ENCODE assay signal across 8 cellular contexts in the genomic region with DNA sequence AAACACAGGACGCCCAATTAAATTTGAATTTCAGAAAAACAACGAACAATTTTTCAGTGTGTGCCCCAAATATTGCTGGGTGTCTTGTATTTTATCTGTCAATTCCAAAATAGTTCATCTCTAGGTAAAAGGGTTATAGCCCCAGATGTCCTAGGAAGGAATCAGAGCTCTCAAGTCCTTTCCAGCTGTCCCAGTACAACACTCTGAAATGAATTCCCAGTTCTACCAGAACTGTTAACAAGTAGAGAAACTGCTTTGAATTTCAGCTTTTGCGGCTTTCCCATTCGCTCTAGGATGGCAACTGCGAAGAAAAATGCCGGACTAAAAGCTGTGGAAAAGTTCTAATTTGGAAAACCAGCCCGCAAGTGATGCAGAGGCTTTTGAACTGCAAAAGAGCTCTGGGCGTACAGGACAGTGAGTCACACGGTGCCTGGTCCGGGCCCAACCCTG. TPM values are rescaled to one million over a fixed set of nuclear protein-coding genes. Genes with fewer than 3 reads are reported as not detected.
DNase-seq lines count a peak whose midpoint lies in the region; ATAC-seq, FAIRE-seq and TF ChIP-seq lines count a peak whose summit lies in the region.

No MANE protein-coding gene starts in this region.

- H4K20me1 ChIP-seq in DND-41 (ENCODE audit: insufficient read depth, low read length): peaks cover 11% of the 10 kb centered on the region; the same call in 1 of the 2 replicates

- no peak for TF ChIP-seq POLR2A in esophagus squamous epithelium (IDR thresholded peaks at IDR 0.05)
- no peak for TF ChIP-seq POLR2A in prostate gland (IDR thresholded peaks at IDR 0.05)
- TF ChIP-seq POLR2A in GM12892 (IDR thresholded peaks at IDR 0.05; ENCODE audit: low read depth, low read length): no peak

- H3K4me3 ChIP-seq in DND-41 (ENCODE audit: low read depth in 1 of 2, low read length in 2 of 2): peak overlapping the region; percentile 39 to 100
- peak overlapping the region; percentile 95 for H3K4me3 ChIP-seq in RWPE2 (ENCODE audit: severe bottlenecking)
- H3K4me3 ChIP-seq in esophagus squamous epithelium: peak overlapping the region; percentile 89 to 98 (median 98)
- peak overlapping the region; percentile 92 to 95 for H3K4me3 ChIP-seq in prostate gland

- intact Hi-C loops in esophagus squamous epithelium (cut with DNase I) (no loop called here), prostate gland (cut with DNase I) (no loop called here)

- no peak for FAIRE-seq in GM12892 (lab: Jason Lieb, UNC)

- no peak for DNase-seq in DND-41
- no peak for DNase-seq in RWPE2 (ENCODE audit: low spot score)
- DNase-seq in esophagus squamous epithelium (lab: John Stamatoyannopoulos, UW): no peak
- no peak for DNase-seq in prostate gland (ENCODE audit: low spot score)
- DNase-seq in 8988T: no peak
- DNase-seq in GM12892 (ENCODE audit: insufficient read length): no peak
- DNase-seq in omental fat pad (ENCODE audit: low spot score): no peak

- peaks cover 15% of the 10 kb centered on the region for H3K36me3 ChIP-seq in DND-41 (ENCODE audit: insufficient read depth, low read length)
- peaks cover 18% of the 10 kb centered on the region for H3K36me3 ChIP-seq in RWPE2 (ENCODE audit: low read depth)
- peaks cover 0 to 5% (median 0%) of the 10 kb centered on the region in 3 donors for H3K36me3 ChIP-seq in esophagus squamous epithelium
- H3K36me3 ChIP-seq in prostate gland: no peaks in the 10 kb centered on the region

- TF ChIP-seq CTCF in DND-41 (IDR thresholded peaks at IDR 0.05; ENCODE audit: borderline replicate concordance, extremely low read depth, low read length, poor library complexity, severe bottlenecking) (no peak), RWPE2 (IDR thresholded peaks at IDR 0.05; ENCODE audit: poor library complexity, severe bottlenecking) (no peak), esophagus squamous epithelium (IDR thresholded peaks at IDR 0.05) (no peak), prostate gland (IDR thresholded peaks at IDR 0.05) (no peak), omental fat pad (IDR thresholded peaks at IDR 0.05) (no peak)

- no peak for ATAC-seq in DND-41 (ENCODE audit: insufficient read depth, low read depth)
- ATAC-seq in RWPE2 (ENCODE audit: low read depth): no peak
- ATAC-seq in HG03354 (IDR thresholded peaks at IDR 0.05; ENCODE audit: poor library complexity, severe bottlenecking, unreplicated experiment): no peak
- ATAC-seq in omental fat pad (ENCODE audit: low FRiP score): no peak

- H3K27ac ChIP-seq in DND-41 (ENCODE audit: low read length) (peak overlapping the region; percentile 80), RWPE2 (ENCODE audit: poor library complexity, severe bottlenecking) (peak overlapping the region; percentile 65), esophagus squamous epithelium (peak overlapping the region; percentile 95 to 98 (median 95)), prostate gland (peak overlapping the region; percentile 97 to 98)

- H3K9me3 ChIP-seq in DND-41 (ENCODE audit: insufficient read depth, low read length, severe bottlenecking): no peaks in the 10 kb centered on the region
- H3K9me3 ChIP-seq in RWPE2 (ENCODE audit: severe bottlenecking): no peaks in the 10 kb centered on the region
- no peaks in the 10 kb centered on the region for H3K9me3 ChIP-seq in esophagus squamous epithelium
- no peaks in the 10 kb centered on the region for H3K9me3 ChIP-seq in prostate gland

- H3K4me1 ChIP-seq in DND-41 (ENCODE audit: insufficient read depth, low read length): peaks cover 43% of the 10 kb centered on the region
- H3K4me1 ChIP-seq in RWPE2 (ENCODE audit: insufficient read depth, poor library complexity, severe bottlenecking): peaks cover 17% of the 10 kb centered on the region
- H3K4me1 ChIP-seq in esophagus squamous epithelium: peaks cover 13 to 45% (median 26%) of the 10 kb centered on the region in 3 donors
- no peaks in the 10 kb centered on the region for H3K4me1 ChIP-seq in prostate gland (replicated peaks)

- H2AFZ ChIP-seq in DND-41 (ENCODE audit: low read depth, low read length): peak overlapping the region; percentile 95

- peak overlapping the region; percentile 98 for H3K9ac ChIP-seq in DND-41 (ENCODE audit: low read depth, low read length)

- H3K27me3 ChIP-seq in DND-41 (ENCODE audit: insufficient read depth, low read length, poor library complexity): no peaks in the 10 kb centered on the region
- H3K27me3 ChIP-seq in RWPE2 (ENCODE audit: insufficient read depth, poor library complexity, severe bottlenecking): no peaks in the 10 kb centered on the region
- H3K27me3 ChIP-seq in esophagus squamous epithelium: no peaks in the 10 kb centered on the region
- H3K27me3 ChIP-seq in prostate gland (replicated peaks; ENCODE audit: insufficient read depth): no peaks in the 10 kb centered on the region

- H3K4me2 ChIP-seq in DND-41 (ENCODE audit: insufficient read depth, low read length): peak overlapping the region; percentile 86

- 42 to 78% methylated on average over 3 to 9 of the region's 10 CpGs for WGBS in esophagus squamous epithelium, 2 donors
- WGBS in prostate gland: 39% methylated on average over 10 of the region's 10 CpGs

- H3K79me2 ChIP-seq in DND-41 (ENCODE audit: insufficient read depth, low read length): peaks cover 45% of the 10 kb centered on the region

RNA-seq across cellular contexts. Expression of a gene that starts 0.5 kb away (rescaled TPM):
- total RNA-seq in esophagus squamous epithelium (10 to 100 TPM; 48.7 to 79.0 (median 62.0) TPM), prostate gland (100 to 1,000 TPM in 1 of 2 donors, 10 to 100 TPM in 1; 61.3 to 106 TPM), omental fat pad (10 to 100 TPM; 63.9 to 80.2 (median 72.2) TPM)
- 33.7 TPM for polyA plus RNA-seq in GM12892 (2012; ENCODE audit: missing spikeins)
